In the genomic region with DNA sequence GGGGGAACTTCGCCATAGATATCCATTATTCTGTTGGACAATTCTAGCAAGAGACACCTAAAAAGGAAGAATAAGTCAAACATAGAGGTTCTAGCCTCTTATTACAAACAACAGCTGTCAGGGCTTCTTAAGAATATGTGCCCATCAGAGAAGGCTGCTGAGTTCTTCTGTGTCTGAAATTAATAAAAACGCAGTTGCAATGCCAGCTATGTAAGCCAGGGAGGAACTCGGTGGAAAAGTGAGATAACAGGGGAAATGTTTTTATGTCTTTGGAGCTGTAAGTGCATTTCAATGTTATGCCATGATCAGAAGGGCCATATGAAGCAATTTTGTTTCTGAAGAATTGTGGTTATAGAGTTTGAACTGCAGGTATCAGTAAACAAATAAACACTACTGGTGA, we compare ENCODE assay signal across 25 cellular contexts.
"Had no signal": no experiment of that assay in that cellular context is flagged by ENCODE, and none has a peak within 500 bp of the region (broad histone marks: within the 10 kb centered on the region; RNA-seq: fewer than 3 reads in every experiment).

No MANE protein-coding gene starts in this region.

- H3K27ac ChIP-seq: body of pancreas, heart left ventricle, right lobe of liver, spleen, suprapubic skin, upper lobe of left lung had no signal

- DNase-seq: activated CD4-positive, alpha-beta T cell treated with anti-CD3 and anti-CD28 coated beads, Interleukin-2, amount 10 ng/mL, durations not matched to agents 7 days and 5 days; activated CD4-positive, CD25-positive, alpha-beta regulatory T cell; activated CD8-positive, alpha-beta memory T cell treated with anti-CD3 and anti-CD28 coated beads for 24 hours; activated naive CD4-positive, alpha-beta T cell treated with anti-CD3 and anti-CD28 coated beads, Interleukin-2, amount 10 ng/mL, durations not matched to agents 7 days and 5 days; amniotic stem cell; body of pancreas; central memory CD4-positive, alpha-beta T cell; effector memory CD8-positive, alpha-beta T cell; erythroblast; foreskin melanocyte; heart left ventricle; mammary epithelial cell; nucleus accumbens; right lobe of liver; spleen; stimulated activated CD4-positive, alpha-beta T cell treated with anti-CD3 and anti-CD28 coated beads, Interleukin-2, amount 100 ng/mL, for 24 hours; stimulated activated naive CD4-positive, alpha-beta T cell; upper lobe of left lung had no signal

- H3K27ac Mint-ChIP-seq: activated CD4-positive, alpha-beta T cell treated with anti-CD3 and anti-CD28 coated beads, Interleukin-2, amount 10 ng/mL, durations not matched to agents 7 days and 5 days; activated naive CD4-positive, alpha-beta T cell treated with anti-CD3 and anti-CD28 coated beads, Interleukin-2, amount 10 ng/mL, durations not matched to agents 7 days and 5 days; activated T-helper 2 cell treated with anti-CD3 and anti-CD28 coated beads, Interferon-gamma antibody, Interleukin-2, Interleukin-4, amounts not matched to agents 10 μg/mL and 5 μg/mL and 100 μg/mL, durations not matched to agents 14 hours and 24 hours and 36 hours; dendritic cell treated with granulocyte-macrophage colony-stimulating factor and Interleukin-4, amounts not matched to agents 40 ng/mL and 50 ng/mL, for 4 days; effector memory CD8-positive, alpha-beta T cell; natural killer cell treated with Interleukin-12 subunit alpha and Interleukin-12 subunit beta and Interleukin-15 and Interleukin-18, amount 100 ng/mL, for 72 hours; progenitor cell of endocrine pancreas; T-helper 1 cell treated with Interleukin-12 subunit alpha and Interleukin-12 subunit beta and Interleukin-4 antibody, amounts not matched to agents 30 μg/mL and 1 μg/mL, for 36 hours had no signal

- H3K4me3 ChIP-seq: body of pancreas, heart left ventricle, right lobe of liver, spleen, suprapubic skin, upper lobe of left lung had no signal

- H3K36me3 ChIP-seq: heart left ventricle, right lobe of liver, spleen, suprapubic skin, upper lobe of left lung had no signal

- H3K27me3 Mint-ChIP-seq: activated CD4-positive, alpha-beta T cell treated with anti-CD3 and anti-CD28 coated beads, Interleukin-2, amount 10 ng/mL, durations not matched to agents 7 days and 5 days; activated naive CD4-positive, alpha-beta T cell treated with anti-CD3 and anti-CD28 coated beads, Interleukin-2, amount 10 ng/mL, durations not matched to agents 7 days and 5 days; dendritic cell treated with granulocyte-macrophage colony-stimulating factor and Interleukin-4, amounts not matched to agents 40 ng/mL and 50 ng/mL, for 4 days; effector memory CD8-positive, alpha-beta T cell; natural killer cell treated with Interleukin-12 subunit alpha and Interleukin-12 subunit beta and Interleukin-15 and Interleukin-18, amount 100 ng/mL, for 72 hours; progenitor cell of endocrine pancreas had no signal

- H3K36me3 Mint-ChIP-seq: activated naive CD4-positive, alpha-beta T cell treated with anti-CD3 and anti-CD28 coated beads, Interleukin-2, amount 10 ng/mL, durations not matched to agents 7 days and 5 days; natural killer cell treated with Interleukin-12 subunit alpha and Interleukin-12 subunit beta and Interleukin-15 and Interleukin-18, amount 100 ng/mL, for 72 hours had no signal

- H3K9me3 ChIP-seq: body of pancreas, heart left ventricle, right lobe of liver, spleen, suprapubic skin, upper lobe of left lung had no signal

- H3K4me1 Mint-ChIP-seq: activated CD4-positive, alpha-beta T cell treated with anti-CD3 and anti-CD28 coated beads, Interleukin-2, amount 10 ng/mL, durations not matched to agents 7 days and 5 days; activated naive CD4-positive, alpha-beta T cell treated with anti-CD3 and anti-CD28 coated beads, Interleukin-2, amount 10 ng/mL, durations not matched to agents 7 days and 5 days had no signal

- ATAC-seq: body of pancreas; effector memory CD8-positive, alpha-beta T cell; heart left ventricle; left lobe of liver; natural killer cell treated with Interleukin-12 subunit alpha and Interleukin-12 subunit beta and Interleukin-15 and Interleukin-18, amount 100 ng/mL, for 72 hours; right lobe of liver had no signal

- H3K27me3 ChIP-seq: body of pancreas, heart left ventricle, right lobe of liver, spleen, suprapubic skin, upper lobe of left lung had no signal

- H3K4me3 Mint-ChIP-seq: activated CD4-positive, alpha-beta T cell treated with anti-CD3 and anti-CD28 coated beads, Interleukin-2, amount 10 ng/mL, durations not matched to agents 7 days and 5 days; activated naive CD4-positive, alpha-beta T cell treated with anti-CD3 and anti-CD28 coated beads, Interleukin-2, amount 10 ng/mL, durations not matched to agents 7 days and 5 days; dendritic cell treated with granulocyte-macrophage colony-stimulating factor and Interleukin-4, amounts not matched to agents 40 ng/mL and 50 ng/mL, for 4 days; effector memory CD8-positive, alpha-beta T cell; natural killer cell treated with Interleukin-12 subunit alpha and Interleukin-12 subunit beta and Interleukin-15 and Interleukin-18, amount 100 ng/mL, for 72 hours; T-helper 1 cell treated with Interleukin-12 subunit alpha and Interleukin-12 subunit beta and Interleukin-4 antibody, amounts not matched to agents 30 μg/mL and 1 μg/mL, for 36 hours had no signal

- H3K4me1 ChIP-seq: body of pancreas, heart left ventricle, right lobe of liver, spleen, suprapubic skin, upper lobe of left lung had no signal

- H3K9me3 Mint-ChIP-seq: activated CD4-positive, alpha-beta T cell treated with anti-CD3 and anti-CD28 coated beads, Interleukin-2, amount 10 ng/mL, durations not matched to agents 7 days and 5 days; activated T-helper 2 cell treated with anti-CD3 and anti-CD28 coated beads, Interferon-gamma antibody, Interleukin-2, Interleukin-4, amounts not matched to agents 10 μg/mL and 5 μg/mL and 100 μg/mL, durations not matched to agents 14 hours and 24 hours and 36 hours; dendritic cell treated with granulocyte-macrophage colony-stimulating factor and Interleukin-4, amounts not matched to agents 40 ng/mL and 50 ng/mL, for 4 days; T-helper 1 cell treated with Interleukin-12 subunit alpha and Interleukin-12 subunit beta and Interleukin-4 antibody, amounts not matched to agents 30 μg/mL and 1 μg/mL, for 36 hours had no signal
